ENCODE assay signal across 10 cellular contexts in genomic region chr4:6941796-6942195, GRCh38. TPM values are rescaled to one million over a fixed set of nuclear protein-coding genes. Genes with fewer than 3 reads are reported as not detected.
DNase-seq lines count a peak whose midpoint lies in the region; ATAC-seq and TF ChIP-seq lines count a peak whose summit lies in the region.
"Had no signal": no experiment of that assay in that cellular context is flagged by ENCODE, and none has a peak within 500 bp of the region (broad histone marks: within the 10 kb centered on the region; RNA-seq: fewer than 3 reads in every experiment).

No MANE protein-coding gene starts in this region.

- no peaks in the 10 kb centered on the region for H3K79me2 ChIP-seq in fibroblast of lung (ENCODE audit: control insufficient read depth, insufficient read depth, low read length)

- peaks cover 0 to 3% (median 0%) of the 10 kb centered on the region in 3 donors for H3K36me3 ChIP-seq in Peyer's patch
- no peaks in the 10 kb centered on the region for H3K36me3 ChIP-seq in fibroblast of lung (ENCODE audit: control insufficient read depth, insufficient read depth, low read length)

- no peak for TF ChIP-seq POLR2A in Peyer's patch (IDR thresholded peaks at IDR 0.05)

- H3K9me3 ChIP-seq in Peyer's patch: no peaks in the 10 kb centered on the region
- H3K9me3 ChIP-seq in fibroblast of lung (ENCODE audit: control insufficient read depth, insufficient read depth, low read depth, low read length): no peaks in the 10 kb centered on the region

- H3K27ac ChIP-seq in Peyer's patch: peak overlapping the region; percentile 69 to 90 (median 76)
- peak overlapping the region; percentile 53 for H3K27ac ChIP-seq in fibroblast of lung (ENCODE audit: insufficient read depth, low read length)
- peak overlapping the region; percentile 55 for H3K27ac ChIP-seq in temporal lobe (ENCODE audit: low read depth, low read length)

- H3K4me3 ChIP-seq in Peyer's patch (no peak overlapping the region), fibroblast of lung (replicated peaks in 1 of 4; ENCODE audit: control extremely low read depth in 1 of 4, insufficient read depth in 1 of 4, low read depth in 3 of 4, low read length in 4 of 4) (peak overlapping the region in 2 of 4 experiments; percentile 3 to 34)

- no peak overlapping the region for H2AFZ ChIP-seq in fibroblast of lung (ENCODE audit: low read length)

- H3K4me3 Mint-ChIP-seq in activated T-cell treated with anti-CD3 and anti-CD28 coated beads, Interleukin-2, amount 50 U/mL, for 4 hours: peak overlapping the region; percentile 35
- H3K4me3 Mint-ChIP-seq: endodermal cell had no signal

- no peak overlapping the region for H3K9ac ChIP-seq in fibroblast of lung (ENCODE audit: insufficient read depth, low read length)

- no peaks in the 10 kb centered on the region for H3K9me3 Mint-ChIP-seq in activated T-cell treated with anti-CD3 and anti-CD28 coated beads, Interleukin-2, amount 50 U/mL, for 4 hours
- H3K9me3 Mint-ChIP-seq: endodermal cell had no signal

- H3K4me1 ChIP-seq in Peyer's patch: peaks cover 0 to 58% (median 28%) of the 10 kb centered on the region in 4 donors
- peaks cover 12% of the 10 kb centered on the region for H3K4me1 ChIP-seq in fibroblast of lung (ENCODE audit: control insufficient read depth, extremely low read depth, insufficient read depth, low read length)

- TF ChIP-seq CTCF in Peyer's patch (IDR thresholded peaks at IDR 0.05) (no peak), fibroblast of lung (conservative IDR thresholded peaks at IDR 0.05 in 1 of 2, IDR thresholded peaks at IDR 0.05 in 1 of 2; ENCODE audit: low read depth in 1 of 2, low read length in 2 of 2) (no peak)

- ATAC-seq in activated T-cell treated with anti-CD3 and anti-CD28 coated beads, Interleukin-2, amount 50 U/mL, for 4 hours: no peak

- H4K20me1 ChIP-seq in fibroblast of lung (ENCODE audit: control insufficient read depth, extremely low read depth, insufficient read depth, low read length): no peaks in the 10 kb centered on the region

- H3K4me2 ChIP-seq in fibroblast of lung (ENCODE audit: extremely low read depth, insufficient read depth, low read length): peak overlapping the region; percentile 85

- DNase-seq in activated T-cell treated with anti-CD3 and anti-CD28 coated beads, Interleukin-2, amount 50 U/mL, for 4 hours: no peak
- DNase-seq in activated T-cell treated with anti-CD3 and anti-CD28 coated beads for 4 hours: no peak
- DNase-seq in Peyer's patch: no peak
- no peak for DNase-seq in fibroblast of lung (ENCODE audit: low read depth in 2 of 2)
- DNase-seq in activated CD4-positive, CD25-positive, alpha-beta regulatory T cell treated with anti-CD3 and anti-CD28 coated beads, Interleukin-2, amount 50 U/mL, for 72 hours: no peak
- no peak for DNase-seq in NCI-H748 treated with DMSO at 0.1 percent for 48 hours (lab: John Stamatoyannopoulos, UW)
- no peak for DNase-seq in NCI-H526 (lab: John Stamatoyannopoulos, UW)
- DNase-seq: COR-L47 had no signal

- H3K27me3 ChIP-seq in Peyer's patch: no peaks in the 10 kb centered on the region
- no peaks in the 10 kb centered on the region for H3K27me3 ChIP-seq in fibroblast of lung (ENCODE audit: control insufficient read depth, insufficient read depth, low read length)

- H3K36me3 Mint-ChIP-seq in activated T-cell treated with anti-CD3 and anti-CD28 coated beads, Interleukin-2, amount 50 U/mL, for 4 hours (ENCODE audit: insufficient read depth): peaks cover 10% of the 10 kb centered on the region

- peaks cover 76% of the 10 kb centered on the region for H3K4me1 Mint-ChIP-seq in activated T-cell treated with anti-CD3 and anti-CD28 coated beads, Interleukin-2, amount 50 U/mL, for 4 hours (ENCODE audit: low read depth)

- no peaks in the 10 kb centered on the region for H3K27me3 Mint-ChIP-seq in activated T-cell treated with anti-CD3 and anti-CD28 coated beads, Interleukin-2, amount 50 U/mL, for 4 hours (ENCODE audit: low read depth)

RNA-seq across cellular contexts. Expression of gene TBC1D14, which starts 32.2 kb away (rescaled TPM):
- total RNA-seq in activated T-cell treated with anti-CD3 and anti-CD28 coated beads, Interleukin-2, amount 50 U/mL, for 4 hours: 10 to 100 TPM; 39.8 to 45.7 (median 41.7) TPM
- 10 to 100 TPM; 44.8 to 67.7 (median 55.7) TPM for total RNA-seq in Peyer's patch
- 37.7 and 38.5 TPM in 2 replicates for total RNA-seq in fibroblast of lung
- 26.9 and 27.7 TPM in 2 replicates for polyA plus RNA-seq in fibroblast of lung
- 20.2 and 21.8 TPM in 2 replicates for polyA plus RNA-seq in fibroblast of lung (2012)
- 32.5 and 45.1 TPM in 2 replicates for polyA minus RNA-seq in fibroblast of lung (ENCODE audit: low replicate concordance)
- 169 TPM for total RNA-seq in temporal lobe
